Comparison of ENCODE assay signal across 9 cellular contexts in genomic region chr2:144364988-144365738, GRCh38.
A peak's percentile ranks its signal among the peaks of the same experiment; 100 is the strongest.
DNase-seq lines count a peak whose midpoint lies in the region; ATAC-seq and TF ChIP-seq lines count a peak whose summit lies in the region.
"Had no signal": no experiment of that assay in that cellular context is flagged by ENCODE, and none has a peak within 500 bp of the region (broad histone marks: within the 10 kb centered on the region; RNA-seq: fewer than 3 reads in every experiment).

No MANE protein-coding gene starts in this region.

- ATAC-seq in GM18499 (IDR thresholded peaks at IDR 0.05; ENCODE audit: insufficient read depth, unreplicated experiment) = peak; percentile 65
- peak; percentile 81 for ATAC-seq in GM21737 (IDR thresholded peaks at IDR 0.05; ENCODE audit: unreplicated experiment)
- peak; percentile 86 for ATAC-seq in HG03520 (IDR thresholded peaks at IDR 0.05; ENCODE audit: unreplicated experiment)

- H2AFZ ChIP-seq in neural progenitor cell (replicated peaks) = no peak overlapping the region

- H3K4me3 ChIP-seq in endodermal cell (ENCODE audit: low read length) (no peak overlapping the region), neural progenitor cell (no peak overlapping the region)

- no peak for TF ChIP-seq CTCF in endodermal cell (conservative IDR thresholded peaks at IDR 0.05)
- TF ChIP-seq CTCF in neural progenitor cell (IDR thresholded peaks at IDR 0.05) = no peak

- H3K27ac ChIP-seq in endodermal cell (ENCODE audit: low read depth, low read length) (no peak overlapping the region), neural progenitor cell (no peak overlapping the region)

- no peak overlapping the region for H3K27ac Mint-ChIP-seq in endodermal cell
- no peak overlapping the region for H3K27ac Mint-ChIP-seq in neural progenitor cell

- H3K9ac ChIP-seq in endodermal cell (ENCODE audit: extremely low read depth, low read length, poor library complexity, severe bottlenecking) (no peak overlapping the region), neural progenitor cell (no peak overlapping the region)

- H3K4me2 ChIP-seq in neural progenitor cell = no peak overlapping the region

- H3K36me3 Mint-ChIP-seq in endodermal cell (ENCODE audit: low read depth) = no peaks in the 10 kb centered on the region
- no peaks in the 10 kb centered on the region for H3K36me3 Mint-ChIP-seq in neural progenitor cell

- no peaks in the 10 kb centered on the region for H3K27me3 ChIP-seq in endodermal cell (ENCODE audit: control insufficient read depth, insufficient read depth, low read length, poor library complexity, severe bottlenecking)
- H3K27me3 ChIP-seq in neural progenitor cell = no peaks in the 10 kb centered on the region

- DNase-seq in kidney glomerular epithelial cell (lab: John Stamatoyannopoulos, UW) (peak; percentile 72), endodermal cell (no peak), neural progenitor cell (ENCODE audit: low spot score) (no peak)
- no peak for DNase-seq in stimulated activated CD4-positive, alpha-beta T cell treated with anti-CD3 and anti-CD28 coated beads, Interleukin-2, amount 100 ng/mL, for 48 hours
- no peak for DNase-seq in activated CD8-positive, alpha-beta memory T cell treated with anti-CD3 and anti-CD28 coated beads, Interleukin-2, amount 50 U/mL, for 4 hours

- H3K79me2 ChIP-seq in neural progenitor cell (ENCODE audit: low read depth) = no peaks in the 10 kb centered on the region

- no peaks in the 10 kb centered on the region for H3K9me3 ChIP-seq in endodermal cell (ENCODE audit: control insufficient read depth, low read length)
- H3K9me3 ChIP-seq in neural progenitor cell (ENCODE audit: low read depth) = no peaks in the 10 kb centered on the region

- 89 to 90% methylated on average over 3 to 4 of the region's 4 CpGs for WGBS in endodermal cell (ENCODE audit: insufficient coverage in 1 of 2, insufficient read length in 1 of 2), 2 experiments

- H3K4me3 Mint-ChIP-seq in endodermal cell (no peak overlapping the region), neural progenitor cell (no peak overlapping the region)
- H3K4me3 Mint-ChIP-seq: activated T-helper 1 cell treated with anti-CD3 and anti-CD28 coated beads, Interleukin-12 subunit alpha, Interleukin-12 subunit beta, Interleukin-2, Interleukin-4 antibody, amounts not matched to agents 30 ng/mL and 10 ng/mL and 1 ng/mL, durations not matched to agents 14 hours and 24 hours and 36 hours had no signal

- H3K4me1 ChIP-seq in endodermal cell (ENCODE audit: control insufficient read depth, insufficient read depth, low read length) (no peaks in the 10 kb centered on the region), neural progenitor cell (no peaks in the 10 kb centered on the region)

- H3K9me3 Mint-ChIP-seq in endodermal cell (no peaks in the 10 kb centered on the region), neural progenitor cell (no peaks in the 10 kb centered on the region)
- H3K9me3 Mint-ChIP-seq: activated T-helper 1 cell treated with anti-CD3 and anti-CD28 coated beads, Interleukin-12 subunit alpha, Interleukin-12 subunit beta, Interleukin-2, Interleukin-4 antibody, amounts not matched to agents 30 ng/mL and 10 ng/mL and 1 ng/mL, durations not matched to agents 14 hours and 24 hours and 36 hours had no signal

- H3K27me3 Mint-ChIP-seq in endodermal cell (ENCODE audit: insufficient read depth) (peaks cover 2% of the 10 kb centered on the region), neural progenitor cell (ENCODE audit: insufficient read depth, low read depth) (no peaks in the 10 kb centered on the region)

- no peaks in the 10 kb centered on the region for H4K20me1 ChIP-seq in neural progenitor cell (ENCODE audit: low read depth)

- H3K4me1 Mint-ChIP-seq in endodermal cell (peaks cover 2% of the 10 kb centered on the region), neural progenitor cell (peaks cover 3% of the 10 kb centered on the region)

- no peaks in the 10 kb centered on the region for H3K36me3 ChIP-seq in endodermal cell (ENCODE audit: control insufficient read depth, insufficient read depth, low read length)
- H3K36me3 ChIP-seq in neural progenitor cell = no peaks in the 10 kb centered on the region

- no peaks in the 10 kb centered on the region for H3F3A ChIP-seq in neural progenitor cell (ENCODE audit: low read depth)
